Comparison of ENCODE assay signal across 8 cellular contexts in the genomic region with DNA sequence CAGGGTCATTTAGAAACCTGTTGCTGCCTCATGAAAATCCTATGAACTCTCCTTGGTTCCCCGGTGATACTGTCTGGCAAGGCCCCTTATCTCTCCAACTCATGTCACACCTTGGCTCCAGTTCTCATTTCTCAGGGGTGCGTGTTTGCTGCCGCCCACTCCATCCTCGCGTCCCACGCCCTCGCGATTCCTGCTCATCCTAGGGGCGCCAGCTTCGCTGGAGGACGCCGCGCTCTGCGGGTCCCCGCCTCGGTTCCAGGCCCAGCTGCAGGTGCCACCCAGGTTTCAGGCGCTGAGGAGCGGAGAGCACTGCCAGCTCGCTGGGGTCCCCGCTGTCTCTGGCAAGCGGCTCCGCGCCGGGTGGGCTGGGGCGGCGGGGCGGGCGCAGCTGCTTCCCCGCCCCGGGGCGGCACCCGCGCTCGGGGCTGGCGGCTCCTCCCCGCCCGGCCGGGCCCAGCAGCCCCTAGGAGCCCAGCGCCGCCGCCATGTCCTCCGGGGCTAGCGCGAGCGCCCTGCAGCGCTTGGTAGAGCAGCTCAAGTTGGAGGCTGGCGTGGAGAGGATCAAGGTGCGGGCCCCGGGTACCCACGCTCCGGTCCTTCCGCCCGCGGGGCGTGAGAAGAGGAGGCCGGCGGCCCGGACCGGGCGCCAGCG. TPM values are rescaled to one million over a fixed set of nuclear protein-coding genes. Genes with fewer than 3 reads are reported as not detected.
DNase-seq lines count a peak whose midpoint lies in the region; ATAC-seq, FAIRE-seq and TF ChIP-seq lines count a peak whose summit lies in the region.

A gene (plus strand): TSS at position 456 of the 652 bp plus-strand sequence. CDS start 30 bp downstream, at position 486.

- peak within 1 kb of the TSS; percentile 100 for H3K4me2 ChIP-seq in keratinocyte (ENCODE audit: control insufficient read depth, extremely low read depth, insufficient read depth, low read depth, low read length)

- H3K9me3 ChIP-seq in keratinocyte (ENCODE audit: control insufficient read depth, low read depth, low read length): no peaks in the 10 kb centered on the region

- peak within 1 kb of the TSS; percentile 74 for H3K9ac ChIP-seq in keratinocyte (ENCODE audit: control insufficient read depth, extremely low read depth, insufficient read depth, low read length)

- H3K4me3 ChIP-seq in keratinocyte (ENCODE audit: control insufficient read depth in 2 of 3, extremely low read depth in 1 of 3, insufficient read depth in 2 of 3, low read depth in 1 of 3, low read length in 3 of 3): peak within 1 kb of the TSS; percentile 56 to 94 (median 94)

- H3K9me1 ChIP-seq in keratinocyte (ENCODE audit: control insufficient read depth, extremely low read depth, insufficient read depth, low read length): no peaks in the 10 kb centered on the region

- H3K79me2 ChIP-seq in keratinocyte (ENCODE audit: control insufficient read depth, insufficient read depth, low read length): peaks cover 34% of the 10 kb centered on the region

- DNase-seq in NCI-H1436 (lab: John Stamatoyannopoulos, UW) (peak; percentile 56), NCI-H1436 treated with DMSO at 0.1 percent for 48 hours (lab: John Stamatoyannopoulos, UW) (no peak), NCI-H128 (lab: John Stamatoyannopoulos, UW; ENCODE audit: unreplicated experiment) (peak; percentile 28), caudate nucleus (lab: John Stamatoyannopoulos, UW) (peak in 52 of 61 donors; percentile 5 to 76 (median 42)), keratinocyte (ENCODE audit: low read depth, low spot score) (no peak)
- peak; percentile 27 to 59 (median 42) for DNase-seq in activated CD4-positive, CD25-positive, alpha-beta regulatory T cell (lab: John Stamatoyannopoulos, UW)
- DNase-seq in stimulated activated CD4-positive, alpha-beta T cell treated with anti-CD3 and anti-CD28 coated beads, Interleukin-12 subunit alpha, Interleukin-12 subunit beta, amount 100 ng/mL, for 48 hours (ENCODE audit: low read depth in 2 of 3, low spot score in 1 of 3): peak; percentile 41 to 53 (median 46)

- H4K20me1 ChIP-seq in keratinocyte (ENCODE audit: control insufficient read depth, extremely low read depth, insufficient read depth, low read length): peaks cover 3% of the 10 kb centered on the region

- no peak for FAIRE-seq in keratinocyte (lab: Jason Lieb, UNC)

- dilution Hi-C loops in keratinocyte (cut with MboI; ENCODE audit: extremely low pct_ligation_motif_present, low sequenced_read_pairs): no loop called here

- ATAC-seq in HG02588 (IDR thresholded peaks at IDR 0.05; ENCODE audit: unreplicated experiment): peak; percentile 83

- H3K36me3 ChIP-seq in keratinocyte (ENCODE audit: control insufficient read depth in 2 of 2, extremely low read depth in 1 of 2, insufficient read depth in 2 of 2, low read length in 2 of 2): peaks cover 0 to 7% of the 10 kb centered on the region in 2 experiments

- no peak for TF ChIP-seq CTCF in keratinocyte (optimal IDR thresholded peaks at IDR 0.05 in 1 of 3, IDR thresholded peaks at IDR 0.05 in 1 of 3, conservative IDR thresholded peaks at IDR 0.05 in 1 of 3; ENCODE audit: extremely low read depth in 1 of 3, insufficient read depth in 2 of 3, low read length in 3 of 3)

- H3K27me3 ChIP-seq in keratinocyte (ENCODE audit: control insufficient read depth, extremely low read depth, insufficient read depth, low read length): no peaks in the 10 kb centered on the region

- peak within 1 kb of the TSS; percentile 23 for H3K27ac ChIP-seq in caudate nucleus (ENCODE audit: low read depth, low read length)
- peak within 1 kb of the TSS; percentile 52 for H3K27ac ChIP-seq in keratinocyte (ENCODE audit: control insufficient read depth, insufficient read depth, low read length)

- H2AFZ ChIP-seq in keratinocyte (ENCODE audit: control insufficient read depth, low read length): peak within 1 kb of the TSS; percentile 92

- H3K4me1 ChIP-seq in keratinocyte (ENCODE audit: control insufficient read depth, extremely low read depth, insufficient read depth, low read length): peaks cover 19% of the 10 kb centered on the region

RNA-seq across cellular contexts. Expression of the gene that starts here (rescaled TPM):
- 66.2 to 89.8 TPM (median 68.8 TPM) in 3 replicates for polyA plus RNA-seq in keratinocyte
- polyA plus RNA-seq in keratinocyte (2011; ENCODE audit: low read depth): 4.6 TPM
- polyA plus RNA-seq in keratinocyte (2011; cell fraction: cytosol; rRNA removed): 78.7 and 132 TPM in 2 replicates
- 18.9 and 26.0 TPM in 2 replicates for polyA plus RNA-seq in keratinocyte (2011; cell fraction: nucleus; rRNA removed)
- 26.6 and 55.8 TPM in 2 replicates for polyA plus RNA-seq in keratinocyte (2012; ENCODE audit: low replicate concordance)
- 12.6 to 18.8 TPM (median 17.5 TPM) in 3 replicates for polyA minus RNA-seq in keratinocyte
- 27.4 TPM for polyA minus RNA-seq in keratinocyte (2011; cell fraction: cytosol; rRNA and poly(A)+ RNA removed)
- polyA minus RNA-seq in keratinocyte (2011; cell fraction: nucleus; rRNA and poly(A)+ RNA removed): 6.6 and 7.5 TPM in 2 replicates

Comparison
In these comparisons a context has a peak if more than half of its experiments do, and no peak if none do; other contexts are left out.
1. DNase-seq: peak in NCI-H1436 (single experiment), NCI-H128 (single experiment), activated CD4-positive, CD25-positive, alpha-beta regulatory T cell (4 of 4), caudate nucleus (52 of 61) and stimulated activated CD4-positive, alpha-beta T cell treated with anti-CD3 and anti-CD28 coated beads, Interleukin-12 subunit alpha, Interleukin-12 subunit beta, amount 100 ng/mL, for 48 hours (3 of 3); none in NCI-H1436 treated with DMSO at 0.1 percent for 48 hours (single experiment) and keratinocyte (single experiment).